8 cellular contexts compared by ENCODE assay signal in the genomic region with DNA sequence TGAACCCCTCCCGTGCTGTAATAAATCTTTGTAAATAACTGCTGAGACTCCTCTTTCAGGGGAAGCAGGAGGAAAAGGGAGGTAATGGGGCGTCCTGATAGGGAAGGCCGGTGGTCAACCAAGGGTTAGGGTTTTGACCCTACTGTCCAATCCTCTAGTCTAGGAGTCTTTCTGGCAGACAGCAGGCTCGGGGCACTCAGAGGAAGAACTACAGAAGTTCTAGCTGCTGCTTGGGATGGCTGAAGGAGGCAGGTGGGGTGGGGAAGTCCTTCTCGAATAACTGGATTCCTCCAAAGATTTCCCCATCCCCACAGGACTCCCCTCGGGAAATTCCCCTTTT. TPM values are rescaled to one million over a fixed set of nuclear protein-coding genes. Genes with fewer than 3 reads are reported as not detected.
DNase-seq lines count a peak whose midpoint lies in the region; ATAC-seq and TF ChIP-seq lines count a peak whose summit lies in the region.

No MANE protein-coding gene starts in this region.

- H3K9me3 ChIP-seq in lower lobe of right lung (no peaks in the 10 kb centered on the region), uterus (no peaks in the 10 kb centered on the region)

- H3K4me1 ChIP-seq in lower lobe of right lung (peaks cover 56% of the 10 kb centered on the region), uterus (peaks cover 7 to 19% of the 10 kb centered on the region in 2 donors)

- ATAC-seq in HG03066 (IDR thresholded peaks at IDR 0.05; ENCODE audit: low read depth, unreplicated experiment) (peak; percentile 14), lower lobe of right lung (peak in 1 of 2 donors; percentile 3)

- in situ Hi-C loops in G401 (cut with HindIII; ENCODE audit: low sequenced_read_pairs): no loop called here

- DNase-seq in lower lobe of right lung: no peak
- no peak for DNase-seq in uterus
- no peak for DNase-seq in NCI-H226
- DNase-seq in NCI-H128 (lab: John Stamatoyannopoulos, UW; ENCODE audit: unreplicated experiment): no peak
- no peak for DNase-seq in G401 (ENCODE audit: low spot score)

- H3K27me3 ChIP-seq in lower lobe of right lung (ENCODE audit: low read depth) (peaks cover 4% of the 10 kb centered on the region), uterus (no peaks in the 10 kb centered on the region)

- H3K4me3 ChIP-seq in GM12875 (ENCODE audit: low read depth, low read length): peak overlapping the region; percentile 84
- H3K4me3 ChIP-seq in lower lobe of right lung: peak overlapping the region; percentile 71
- peak overlapping the region; percentile 59 to 88 for H3K4me3 ChIP-seq in uterus

- TF ChIP-seq CTCF in GM12875 (IDR thresholded peaks at IDR 0.05; ENCODE audit: borderline replicate concordance, insufficient read depth, low read depth, low read length) (no peak), lower lobe of right lung (IDR thresholded peaks at IDR 0.05) (no peak), uterus (IDR thresholded peaks at IDR 0.05) (no peak)

- intact Hi-C loops in lower lobe of right lung (cut with DNase I): no loop called here
- intact Hi-C loops in uterus (cut with DNase I; ENCODE audit: low total_unique reads): loop anchor here (10.0 kb wide), 1 partner anchor 48 kb away; the partner anchor contains the start of gene PGAP3

- no peak for TF ChIP-seq POLR2A in uterus (IDR thresholded peaks at IDR 0.05)

- peak overlapping the region; percentile 90 for H3K27ac ChIP-seq in angular gyrus (ENCODE audit: low read depth, low read length)
- H3K27ac ChIP-seq in lower lobe of right lung: peak overlapping the region; percentile 89
- H3K27ac ChIP-seq in uterus: peak overlapping the region; percentile 89 to 93

- H3K36me3 ChIP-seq in lower lobe of right lung: no peaks in the 10 kb centered on the region
- H3K36me3 ChIP-seq in uterus: no peaks in the 10 kb centered on the region

RNA-seq across cellular contexts. Expression of gene STARD3, which starts 0.4 kb away (rescaled TPM):
- total RNA-seq in lower lobe of right lung (76.6 TPM), uterus (10 to 100 TPM; 21.0 to 62.3 (median 26.0) TPM)
- 30.8 and 45.5 TPM in 2 replicates for total RNA-seq in G401 (2014; rRNA removed; shearing (Covaris generic))

RNA-seq across cellular contexts. Expression of gene PPP1R1B, which starts 9.8 kb away (rescaled TPM):
- total RNA-seq in lower lobe of right lung: 23.9 TPM
- 10 to 100 TPM in 1 of 4 donors, under 1 TPM in 3; 0.26 to 22.0 (median 0.68) TPM for total RNA-seq in uterus
- total RNA-seq in G401 (2014; rRNA removed; shearing (Covaris generic)): 3.4 and 8.6 TPM in 2 replicates

RNA-seq across cellular contexts. Expression of gene TCAP, which starts 28.6 kb away (rescaled TPM):
- total RNA-seq in lower lobe of right lung: 3.7 TPM
- total RNA-seq in uterus: 1 to 10 TPM in 1 of 4 donors, under 1 TPM in 1, not detected in 2; 0.28 to 2.2 TPM
- total RNA-seq in G401 (2014; rRNA removed; shearing (Covaris generic)): 0.43 and 0.44 TPM in 2 replicates

RNA-seq across cellular contexts. Expression of gene NEUROD2, which starts 28.8 kb away (rescaled TPM):
- total RNA-seq in lower lobe of right lung (not detected), uterus (not detected)
- total RNA-seq in G401 (2014; rRNA removed; shearing (Covaris generic)): not detected in 2 replicates

RNA-seq across cellular contexts. Expression of gene PNMT, which starts 31.7 kb away (rescaled TPM):
- total RNA-seq in lower lobe of right lung (3.9 TPM), uterus (1 to 10 TPM in 3 of 4 donors, not detected in 1; 3.8 to 5.0 (median 4.7) TPM)
- not detected in 2 replicates for total RNA-seq in G401 (2014; rRNA removed; shearing (Covaris generic))
